In genomic region chr3:16444344-16444743, GRCh38 we compare ENCODE assay signal across 25 cellular contexts.
"Had no signal": no experiment of that assay in that cellular context is flagged by ENCODE, and none has a peak within 500 bp of the region (broad histone marks: within the 10 kb centered on the region; RNA-seq: fewer than 3 reads in every experiment).

No MANE protein-coding gene starts in this region.

- ATAC-seq: mucosa of descending colon; natural killer cell treated with Interleukin-12 subunit alpha and Interleukin-12 subunit beta and Interleukin-15 and Interleukin-18, amount 100 ng/mL, for 72 hours; stimulated activated memory B cell treated with anti-CD40 and anti-IgM and Interleukin-4, amounts not matched to agents 10 μg/mL and 1 μg/mL and 100 μg/mL, for 72 hours had no signal

- H3K36me3 Mint-ChIP-seq: mesothelial cell of epicardium had no signal

- H2AFZ ChIP-seq: parathyroid adenoma had no signal

- H3K9me3 Mint-ChIP-seq: natural killer cell treated with Interleukin-12 subunit alpha and Interleukin-12 subunit beta and Interleukin-15 and Interleukin-18, amount 100 ng/mL, for 72 hours; stimulated activated naive CD8-positive, alpha-beta T cell treated with anti-CD3 and anti-CD28 coated beads, Interleukin-15, Interleukin-2, amounts not matched to agents 100 ng/mL and 50 ng/mL, for 24 hours had no signal

- H3K4me3 Mint-ChIP-seq: memory B cell; mesothelial cell of epicardium; naive B cell; natural killer cell treated with Interleukin-12 subunit alpha and Interleukin-12 subunit beta and Interleukin-15 and Interleukin-18, amount 100 ng/mL, for 72 hours; neural crest cell; stimulated activated memory B cell treated with anti-CD40 and anti-IgM and Interleukin-4, amounts not matched to agents 10 μg/mL and 1 μg/mL and 100 μg/mL, for 72 hours; stimulated activated naive CD8-positive, alpha-beta T cell treated with anti-CD3 and anti-CD28 coated beads, Interleukin-15, Interleukin-2, amounts not matched to agents 100 ng/mL and 50 ng/mL, for 24 hours had no signal

- H3K27me3 ChIP-seq: dorsolateral prefrontal cortex, neutrophil, right atrium auricular region, sigmoid colon, tibial nerve, upper lobe of left lung had no signal

- H3K9me3 ChIP-seq: mucosa of descending colon, neutrophil, right atrium auricular region, sigmoid colon, thoracic aorta, tibial nerve, upper lobe of left lung had no signal

- H3K4me1 ChIP-seq: parathyroid adenoma had no signal

- H3K27ac Mint-ChIP-seq: memory B cell; mesothelial cell of epicardium; natural killer cell treated with Interleukin-12 subunit alpha and Interleukin-12 subunit beta and Interleukin-15 and Interleukin-18, amount 100 ng/mL, for 72 hours; progenitor cell of endocrine pancreas; stimulated activated memory B cell treated with anti-CD40 and anti-IgM and Interleukin-4, amounts not matched to agents 10 μg/mL and 1 μg/mL and 100 μg/mL, for 72 hours; stimulated activated naive CD8-positive, alpha-beta T cell treated with anti-CD3 and anti-CD28 coated beads, Interleukin-15, Interleukin-2, amounts not matched to agents 100 ng/mL and 50 ng/mL, for 24 hours had no signal

- H3K36me3 ChIP-seq: neutrophil, right atrium auricular region, sigmoid colon, thoracic aorta, tibial nerve, upper lobe of left lung had no signal

- H3K4me1 Mint-ChIP-seq: neural crest cell had no signal

- FAIRE-seq: colon, frontal cortex, keratinocyte, urothelium cell line had no signal

- H3K27ac ChIP-seq: neutrophil, parathyroid adenoma, right atrium auricular region, sigmoid colon, tibial nerve, upper lobe of left lung had no signal

- DNase-seq: dorsolateral prefrontal cortex; effector CD4-positive, alpha-beta T cell; mucosa of descending colon; naive B cell; sigmoid colon; stimulated activated CD4-positive, alpha-beta T cell treated with anti-CD3 and anti-CD28 coated beads, Interleukin-2, amount 100 ng/mL, for 24 hours; stimulated activated CD4-positive, alpha-beta T cell treated with anti-CD3 and anti-CD28 coated beads, Interleukin-4, amount 100 ng/mL, for 24 hours; upper lobe of left lung had no signal

- H3K9ac ChIP-seq: parathyroid adenoma had no signal

- H3K4me3 ChIP-seq: dorsolateral prefrontal cortex, lung, mucosa of descending colon, right atrium auricular region, sigmoid colon, thoracic aorta, tibial nerve, upper lobe of left lung had no signal

- H3K79me2 ChIP-seq: parathyroid adenoma had no signal
